21 cellular contexts compared by ENCODE assay signal in the genomic region with DNA sequence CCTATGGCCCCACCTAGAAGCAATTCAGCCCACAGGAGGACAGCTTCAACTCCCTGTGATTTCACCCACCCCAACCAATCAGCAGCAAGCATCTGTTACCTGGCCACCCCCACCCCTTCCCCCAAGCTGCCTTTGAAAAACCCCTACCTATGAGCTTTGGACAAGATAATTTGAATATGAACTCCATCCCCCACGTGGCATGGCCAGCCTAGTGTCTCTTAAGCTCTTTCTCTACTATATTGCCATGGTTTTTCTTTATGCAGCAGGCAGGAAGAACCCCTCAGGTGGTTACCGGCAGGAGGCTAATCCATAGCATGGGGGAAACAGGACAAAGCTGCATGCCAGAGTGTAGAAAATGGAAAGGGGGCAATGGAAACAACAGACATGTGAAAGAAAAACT.
"Had no signal": no experiment of that assay in that cellular context is flagged by ENCODE, and none has a peak within 500 bp of the region (broad histone marks: within the 10 kb centered on the region; RNA-seq: fewer than 3 reads in every experiment).

No MANE protein-coding gene starts in this region.

- H3K36me3 ChIP-seq: ascending aorta, prostate gland, uterus had no signal

- H3K4me3 Mint-ChIP-seq: activated CD4-positive, alpha-beta T cell treated with anti-CD3 and anti-CD28 coated beads, Interleukin-2, amount 10 ng/mL, durations not matched to agents 7 days and 5 days; activated CD8-positive, alpha-beta T cell treated with anti-CD3 and anti-CD28 coated beads, Interleukin-2, amount 10 ng/mL, durations not matched to agents 7 days and 5 days; activated naive CD4-positive, alpha-beta T cell treated with anti-CD3 and anti-CD28 coated beads, Interleukin-2, amount 50 U/mL, for 24 hours; activated T-cell treated with anti-CD3 and anti-CD28 coated beads, Interleukin-2, amount 50 U/mL, for 72 hours; central memory CD8-positive, alpha-beta T cell; nephron progenitor cell; T-cell had no signal

- H3K9me3 Mint-ChIP-seq: activated naive CD4-positive, alpha-beta T cell treated with anti-CD3 and anti-CD28 coated beads, Interleukin-2, amount 50 U/mL, for 24 hours; central memory CD8-positive, alpha-beta T cell; T-cell had no signal

- H3K27me3 ChIP-seq: ascending aorta, left lung, right atrium auricular region, tibial nerve, uterus had no signal

- ATAC-seq: activated CD4-positive, CD25-positive, alpha-beta regulatory T cell treated with anti-CD3 and anti-CD28 coated beads, Interleukin-2, amount 50 U/mL, for 24 hours; activated CD8-positive, alpha-beta T cell treated with anti-CD3 and anti-CD28 coated beads, Interleukin-2, amount 10 ng/mL, durations not matched to agents 7 days and 5 days; left lung; stimulated activated naive CD8-positive, alpha-beta T cell treated with anti-CD3 and anti-CD28 coated beads, Interleukin-15, Interleukin-2, amounts not matched to agents 100 U/mL and 50 U/mL, for 24 hours; T-cell had no signal

- H3K4me1 Mint-ChIP-seq: nephron progenitor cell had no signal

- DNase-seq: activated CD4-positive, alpha-beta T cell treated with anti-CD3 and anti-CD28 coated beads, Interleukin-2, amount 10 ng/mL, durations not matched to agents 7 days and 5 days; activated CD8-positive, alpha-beta T cell treated with anti-CD3 and anti-CD28 coated beads, Interleukin-2, amount 10 ng/mL, durations not matched to agents 7 days and 5 days; activated effector memory CD4-positive, alpha-beta T cell treated with anti-CD3 and anti-CD28 coated beads, Interleukin-2, amount 50 U/mL, for 16 hours; activated T-cell treated with anti-CD3 and anti-CD28 coated beads, Interleukin-2, amount 50 U/mL, for 72 hours; cortex of kidney; hypothalamus; left lung; mammary epithelial cell; nephron progenitor cell; stimulated activated CD4-positive, alpha-beta T cell treated with anti-CD3 and anti-CD28 coated beads, Interleukin-2, amount 100 ng/mL, for 24 hours; stimulated activated naive CD8-positive, alpha-beta T cell treated with anti-CD3 and anti-CD28 coated beads, Interleukin-15, Interleukin-2, amounts not matched to agents 100 U/mL and 50 U/mL, for 24 hours; T-cell; T1000; uterus had no signal

- H3K27ac Mint-ChIP-seq: activated CD4-positive, alpha-beta T cell treated with anti-CD3 and anti-CD28 coated beads, Interleukin-2, amount 10 ng/mL, durations not matched to agents 7 days and 5 days; activated CD8-positive, alpha-beta T cell treated with anti-CD3 and anti-CD28 coated beads, Interleukin-2, amount 10 ng/mL, durations not matched to agents 7 days and 5 days; activated naive CD4-positive, alpha-beta T cell treated with anti-CD3 and anti-CD28 coated beads, Interleukin-2, amount 50 U/mL, for 24 hours; activated T-cell treated with anti-CD3 and anti-CD28 coated beads, Interleukin-2, amount 50 U/mL, for 72 hours; nephron progenitor cell; T-cell had no signal

- H3K4me3 ChIP-seq: ascending aorta, left lung, prostate gland, right atrium auricular region, tibial nerve, uterus had no signal

- H3K27me3 Mint-ChIP-seq: activated CD4-positive, alpha-beta T cell treated with anti-CD3 and anti-CD28 coated beads, Interleukin-2, amount 10 ng/mL, durations not matched to agents 7 days and 5 days; activated naive CD4-positive, alpha-beta T cell treated with anti-CD3 and anti-CD28 coated beads, Interleukin-2, amount 50 U/mL, for 24 hours; central memory CD8-positive, alpha-beta T cell; T-cell had no signal

- H3K9me3 ChIP-seq: ascending aorta, left lung, prostate gland, right atrium auricular region, tibial nerve, uterus had no signal

- H3K4me1 ChIP-seq: left lung, prostate gland, right atrium auricular region, uterus had no signal

- H3K27ac ChIP-seq: ascending aorta, left lung, prostate gland, right atrium auricular region, tibial nerve, uterus had no signal
